In the genomic region with DNA sequence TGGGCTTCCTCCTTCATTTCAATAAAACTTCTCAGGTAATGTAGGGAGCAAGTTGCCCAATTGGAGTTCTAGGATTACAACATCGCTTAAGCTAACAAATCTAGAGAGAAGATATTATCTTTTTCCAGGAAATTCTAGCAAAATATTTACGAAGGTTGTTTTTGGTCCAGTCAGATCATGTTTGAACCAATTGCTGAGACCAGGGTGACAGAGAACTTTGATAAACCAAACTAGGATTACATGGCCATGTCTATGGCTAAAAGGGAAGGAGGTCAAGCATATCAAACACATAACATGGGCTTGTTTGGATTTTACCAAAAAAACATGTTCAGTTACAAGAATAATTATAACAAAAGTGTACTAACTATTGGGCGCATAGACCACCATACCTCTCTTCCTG, we compare ENCODE assay signal across 8 cellular contexts.
"Had no signal": no experiment of that assay in that cellular context is flagged by ENCODE, and none has a peak within 500 bp of the region (broad histone marks: within the 10 kb centered on the region; RNA-seq: fewer than 3 reads in every experiment).

No MANE protein-coding gene starts in this region.

- FAIRE-seq: H1, H54, HTR-8/SVneo had no signal

- H3K4me2 ChIP-seq: KMS-11 had no signal

- H3K27ac ChIP-seq: GM23248, KMS-11 had no signal

- H2AFZ ChIP-seq: GM23248 had no signal

- H3K4me3 ChIP-seq: GM23248 had no signal

- DNase-seq: GM23248, H9, HCEC 1CT, KBM-7 had no signal

- H3K9ac ChIP-seq: GM23248, KMS-11 had no signal
